ENCODE assay signal across 18 cellular contexts in the genomic region with DNA sequence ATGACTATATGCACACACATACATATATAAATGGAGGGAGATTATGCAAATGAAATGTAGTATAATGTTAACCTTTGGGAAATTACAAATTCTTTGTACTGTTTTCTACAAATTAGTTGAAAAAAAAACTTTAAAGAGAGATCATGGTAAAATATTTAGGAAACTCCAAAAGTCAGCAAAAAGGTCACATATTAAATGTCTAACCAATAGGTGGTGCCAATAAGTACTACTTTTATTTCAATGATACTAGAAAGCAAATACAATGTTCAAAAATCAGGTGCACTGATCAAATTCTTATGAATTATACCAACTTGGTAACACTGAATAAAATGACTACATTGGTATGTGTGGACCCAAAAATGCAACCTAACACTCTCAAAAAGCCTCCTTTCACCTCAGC.
A peak's percentile ranks its signal among the peaks of the same experiment; 100 is the strongest.
DNase-seq lines count a peak whose midpoint lies in the region; ATAC-seq and TF ChIP-seq lines count a peak whose summit lies in the region.
"Had no signal": no experiment of that assay in that cellular context is flagged by ENCODE, and none has a peak within 500 bp of the region (broad histone marks: within the 10 kb centered on the region; RNA-seq: fewer than 3 reads in every experiment).

No MANE protein-coding gene starts in this region.

- no peak for TF ChIP-seq POLR2A in breast epithelium (IDR thresholded peaks at IDR 0.05)
- no peak for TF ChIP-seq POLR2A in transverse colon (IDR thresholded peaks at IDR 0.05)

- H3K36me3 ChIP-seq in breast epithelium (no peaks in the 10 kb centered on the region), OCI-LY3 (replicated peaks; ENCODE audit: low read depth, low read length) (no peaks in the 10 kb centered on the region), transverse colon (no peaks in the 10 kb centered on the region)
- H3K36me3 ChIP-seq: MG63, Peyer's patch had no signal

- H3K27ac Mint-ChIP-seq in MCF 10A (ENCODE audit: low read depth, unreplicated experiment), result no peak overlapping the region
- no peak overlapping the region for H3K27ac Mint-ChIP-seq in chondrocyte (ENCODE audit: unreplicated experiment)
- H3K27ac Mint-ChIP-seq: CD4-positive, CD25-positive, alpha-beta regulatory T cell had no signal

- POLR2A ChIA-PET in MCF 10A (lab: Yijun Ruan, JAX), result no interaction called here
- POLR2A ChIA-PET in HEK293T (lab: Yijun Ruan, JAX), result no interaction called here

- H3K79me2 ChIP-seq in OCI-LY3 (ENCODE audit: low read length), result no peaks in the 10 kb centered on the region

- no peaks in the 10 kb centered on the region for H3K9me3 ChIP-seq in breast epithelium
- H3K9me3 ChIP-seq in OCI-LY3 (ENCODE audit: insufficient read depth, low read length), result no peaks in the 10 kb centered on the region
- no peaks in the 10 kb centered on the region for H3K9me3 ChIP-seq in transverse colon
- H3K9me3 ChIP-seq: MG63, Peyer's patch had no signal

- DNase-seq in MCF 10A (ENCODE audit: unreplicated experiment) (no peak), breast epithelium (ENCODE audit: low spot score in 2 of 2) (no peak), chondrocyte (ENCODE audit: low spot score) (no peak), retinal pigment epithelial cell (ENCODE audit: low read depth) (no peak), transverse colon (no peak), HEK293T (ENCODE audit: extremely low spot score) (no peak)
- DNase-seq: CD4-positive, CD25-positive, alpha-beta regulatory T cell; GDM1; HCEC 1CT; MG63; NCI-H1092 treated with DMSO at 0.1 percent for 48 hours; NCI-H1694; NCI-H345; NCI-H69; Peyer's patch had no signal

- H3K9ac ChIP-seq in OCI-LY3 (ENCODE audit: low read length), result no peak overlapping the region

- H3K4me2 ChIP-seq in OCI-LY3 (ENCODE audit: low read length), result no peak overlapping the region

- H3K4me1 Mint-ChIP-seq in MCF 10A (ENCODE audit: insufficient read depth, unreplicated experiment) (peaks cover 13% of the 10 kb centered on the region), chondrocyte (ENCODE audit: low read depth) (peaks cover 2% of the 10 kb centered on the region)
- H3K4me1 Mint-ChIP-seq: CD4-positive, CD25-positive, alpha-beta regulatory T cell had no signal

- intact Hi-C loops in MCF 10A (cut with micrococcal nuclease), result loop anchor here (10.0 kb wide), 1 partner anchor 486 kb away; no protein-coding TSS in a partner anchor
- intact Hi-C loops in breast epithelium (cut with DNase I; ENCODE audit: low total_unique reads), result loop anchor here (2.0 kb wide), 1 partner anchor 40 kb away; no protein-coding TSS in a partner anchor
- intact Hi-C loops in transverse colon (cut with DNase I; ENCODE audit: low total_unique reads), result no loop called here

- no peak overlapping the region for H3K4me3 Mint-ChIP-seq in MCF 10A (ENCODE audit: unreplicated experiment)
- H3K4me3 Mint-ChIP-seq in chondrocyte (ENCODE audit: unreplicated experiment), result no peak overlapping the region
- H3K4me3 Mint-ChIP-seq: CD4-positive, CD25-positive, alpha-beta regulatory T cell had no signal

- H3K9me3 Mint-ChIP-seq in MCF 10A (ENCODE audit: unreplicated experiment) (no peaks in the 10 kb centered on the region), chondrocyte (ENCODE audit: low read depth) (no peaks in the 10 kb centered on the region)

- H3K27ac ChIP-seq in breast epithelium (no peak overlapping the region), OCI-LY3 (ENCODE audit: low read length) (no peak overlapping the region), transverse colon (no peak overlapping the region)
- H3K27ac ChIP-seq: Peyer's patch had no signal

- H3K4me3 ChIP-seq in breast epithelium (no peak overlapping the region), OCI-LY3 (ENCODE audit: low read length) (no peak overlapping the region), retinal pigment epithelial cell (ENCODE audit: low read length) (no peak overlapping the region), transverse colon (no peak overlapping the region)
- H3K4me3 ChIP-seq: K562, MG63, Peyer's patch had no signal

- CTCF ChIA-PET in MCF 10A (lab: Yijun Ruan, JAX), result interaction anchor here (0.7 to 2.7 kb wide), 4 partner anchors 25 to 480 kb away, joined by 3 to 10 read pairs (median 4); no protein-coding TSS in a partner anchor
- CTCF ChIA-PET in HEK293T (lab: Yijun Ruan, JAX), result no interaction called here

- ATAC-seq in GM19463 (IDR thresholded peaks at IDR 0.05; ENCODE audit: unreplicated experiment), result no peak
- ATAC-seq: K562 had no signal

- no peaks in the 10 kb centered on the region for H3K27me3 Mint-ChIP-seq in MCF 10A (ENCODE audit: insufficient read depth, unreplicated experiment)
- no peaks in the 10 kb centered on the region for H3K27me3 Mint-ChIP-seq in chondrocyte (ENCODE audit: low read depth)

- H2AFZ ChIP-seq in OCI-LY3 (ENCODE audit: low read depth, low read length), result no peak overlapping the region

- in situ Hi-C loops in transverse colon (cut with MboI; ENCODE audit: low pct_ligation_motif_present in 1 of 4, low pct_unique_long_range_greater_than_20kb in 1 of 4, low sequenced_read_pairs in 3 of 4), result no loop called here

- no peaks in the 10 kb centered on the region for H3K4me1 ChIP-seq in breast epithelium
- no peaks in the 10 kb centered on the region for H3K4me1 ChIP-seq in OCI-LY3 (ENCODE audit: low read length)
- H3K4me1 ChIP-seq in transverse colon, result peaks cover 0 to 7% (median 0%) of the 10 kb centered on the region in 4 donors
- H3K4me1 ChIP-seq: Peyer's patch had no signal

- no peaks in the 10 kb centered on the region for H4K20me1 ChIP-seq in OCI-LY3 (ENCODE audit: insufficient read depth, low read length)

- H3K27me3 ChIP-seq in breast epithelium (no peaks in the 10 kb centered on the region), OCI-LY3 (ENCODE audit: low read depth, low read length) (no peaks in the 10 kb centered on the region), transverse colon (no peaks in the 10 kb centered on the region)
- H3K27me3 ChIP-seq: MG63, Peyer's patch had no signal

- peak; percentile 12 for TF ChIP-seq CTCF in MCF 10A (IDR thresholded peaks at IDR 0.05; ENCODE audit: unreplicated experiment)
- no peak for TF ChIP-seq CTCF in breast epithelium (IDR thresholded peaks at IDR 0.05)
- TF ChIP-seq CTCF in OCI-LY3 (IDR thresholded peaks at IDR 0.05; ENCODE audit: low read depth, low read length), result peak; percentile 33
- peak; percentile 67 for TF ChIP-seq CTCF in chondrocyte (IDR thresholded peaks at IDR 0.05)
- TF ChIP-seq CTCF in retinal pigment epithelial cell (conservative IDR thresholded peaks at IDR 0.05; ENCODE audit: low read depth, low read length), result peak; percentile 1
- no peak for TF ChIP-seq CTCF in transverse colon (IDR thresholded peaks at IDR 0.05)

- no TSS peak for BruUV-seq in MCF 10A (replicated peaks; lab: Mats Ljungman, UMichigan)

- TF ChIP-seq EP300 in transverse colon (IDR thresholded peaks at IDR 0.05; ENCODE audit: low read depth), result no peak

- peaks cover 10% of the 10 kb centered on the region for H3K36me3 Mint-ChIP-seq in MCF 10A (ENCODE audit: insufficient read depth, unreplicated experiment)
- peaks cover 16% of the 10 kb centered on the region for H3K36me3 Mint-ChIP-seq in chondrocyte (ENCODE audit: low read depth)
- H3K36me3 Mint-ChIP-seq: CD4-positive, CD25-positive, alpha-beta regulatory T cell had no signal

TF ChIP-seq in HEK293T, 16 proteins besides CTCF, POLR2A, EP300 and RAD21:
- TF ChIP-seq SUZ12 (IDR thresholded peaks at IDR 0.05), result no peak
- no peak for TF ChIP-seq ARNT (IDR thresholded peaks at IDR 0.05)
- TF ChIP-seq CTBP1 (IDR thresholded peaks at IDR 0.05; ENCODE audit: borderline replicate concordance), result no peak
- no peak for TF ChIP-seq ELF4 (IDR thresholded peaks at IDR 0.05)
- TF ChIP-seq HDGF (IDR thresholded peaks at IDR 0.05; ENCODE audit: borderline replicate concordance), result no peak
- TF ChIP-seq FOXA1 (IDR thresholded peaks at IDR 0.05), result no peak
- no peak for TF ChIP-seq FOXM1 (IDR thresholded peaks at IDR 0.05; ENCODE audit: borderline replicate concordance)
- no peak for TF ChIP-seq BHLHE40 (IDR thresholded peaks at IDR 0.05; ENCODE audit: borderline replicate concordance)
- no peak for TF ChIP-seq ZNF384 (IDR thresholded peaks at IDR 0.05)
- TF ChIP-seq SP1 (IDR thresholded peaks at IDR 0.05), result no peak
- TF ChIP-seq, protein P1, sequence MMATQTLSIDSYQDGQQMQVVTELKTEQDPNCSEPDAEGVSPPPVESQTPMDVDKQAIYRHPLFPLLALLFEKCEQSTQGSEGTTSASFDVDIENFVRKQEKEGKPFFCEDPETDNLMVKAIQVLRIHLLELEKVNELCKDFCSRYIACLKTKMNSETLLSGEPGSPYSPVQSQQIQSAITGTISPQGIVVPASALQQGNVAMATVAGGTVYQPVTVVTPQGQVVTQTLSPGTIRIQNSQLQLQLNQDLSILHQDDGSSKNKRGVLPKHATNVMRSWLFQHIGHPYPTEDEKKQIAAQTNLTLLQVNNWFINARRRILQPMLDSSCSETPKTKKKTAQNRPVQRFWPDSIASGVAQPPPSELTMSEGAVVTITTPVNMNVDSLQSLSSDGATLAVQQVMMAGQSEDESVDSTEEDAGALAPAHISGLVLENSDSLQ (IDR thresholded peaks at IDR 0.05), result no peak
- no peak for TF ChIP-seq L3MBTL2 (conservative IDR thresholded peaks at IDR 0.05)
- no peak for TF ChIP-seq LEF1 (IDR thresholded peaks at IDR 0.05; ENCODE audit: borderline replicate concordance)
- no peak for TF ChIP-seq NFRKB (IDR thresholded peaks at IDR 0.05)
- no peak for TF ChIP-seq FOXK2 (IDR thresholded peaks at IDR 0.05)
- TF ChIP-seq TARDBP (IDR thresholded peaks at IDR 0.05), result no peak

Comparison
In these comparisons a context has a peak if more than half of its experiments do, and no peak if none do; other contexts are left out.
1. CTCF ChIP-seq: peak in MCF 10A (single experiment), OCI-LY3 (single experiment), chondrocyte (single experiment) and retinal pigment epithelial cell (single experiment); none in breast epithelium (0 of 3) and transverse colon (0 of 5).